In genomic region chr11:129458278-129458677, GRCh38 we compare ENCODE assay signal across 17 cellular contexts.
A peak's percentile ranks its signal among the peaks of the same experiment; 100 is the strongest.
DNase-seq lines count a peak whose midpoint lies in the region; ATAC-seq, FAIRE-seq and TF ChIP-seq lines count a peak whose summit lies in the region.
"Had no signal": no experiment of that assay in that cellular context is flagged by ENCODE, and none has a peak within 500 bp of the region (broad histone marks: within the 10 kb centered on the region; RNA-seq: fewer than 3 reads in every experiment).

No MANE protein-coding gene starts in this region.

- H4K20me1 ChIP-seq in HepG2 (ENCODE audit: insufficient read depth, low read length), result no peaks in the 10 kb centered on the region

- TF ChIP-seq RAD21 in HepG2 (CRISPR knock-in tag; IDR thresholded peaks at IDR 0.05), result no peak

- no peaks in the 10 kb centered on the region for H3K4me1 Mint-ChIP-seq in MCF 10A (ENCODE audit: insufficient read depth, unreplicated experiment)
- H3K4me1 Mint-ChIP-seq: B cell; CD4-positive, alpha-beta memory T cell had no signal

- no peak overlapping the region for H2AFZ ChIP-seq in HepG2 (ENCODE audit: low read length)

- ATAC-seq in HepG2 (no peak), GM19455 (IDR thresholded peaks at IDR 0.05; ENCODE audit: unreplicated experiment) (no peak)

- no peak overlapping the region for H3K4me3 Mint-ChIP-seq in MCF 10A (ENCODE audit: unreplicated experiment)
- H3K4me3 Mint-ChIP-seq: B cell; CD4-positive, alpha-beta memory T cell; IgD-negative memory B cell had no signal

- no peak overlapping the region for H3K9ac ChIP-seq in HepG2 (ENCODE audit: insufficient read depth, low read depth, low read length)

- no peaks in the 10 kb centered on the region for H3K27me3 Mint-ChIP-seq in MCF 10A (ENCODE audit: insufficient read depth, unreplicated experiment)
- H3K27me3 Mint-ChIP-seq: B cell; CD4-positive, alpha-beta memory T cell; IgD-negative memory B cell had no signal

- H3K4me1 ChIP-seq in esophagus squamous epithelium, result peaks cover 6 to 56% (median 21%) of the 10 kb centered on the region in 3 donors
- no peaks in the 10 kb centered on the region for H3K4me1 ChIP-seq in suprapubic skin
- H3K4me1 ChIP-seq in HepG2 (ENCODE audit: insufficient read depth, low read length), result peaks cover 20% of the 10 kb centered on the region

- intact Hi-C loops in MCF 10A (cut with micrococcal nuclease) (no loop called here), esophagus squamous epithelium (cut with DNase I) (no loop called here), HepG2 (cut with micrococcal nuclease; ENCODE audit: unreplicated experiment) (no loop called here)

- FAIRE-seq in HepG2 (lab: Jason Lieb, UNC), result no peak
- FAIRE-seq: D721Med had no signal

- H3K4me3 ChIP-seq in esophagus squamous epithelium (no peak overlapping the region), suprapubic skin (no peak overlapping the region), HepG2 (replicated peaks in 1 of 3; ENCODE audit: insufficient read depth in 1 of 3, low read depth in 2 of 3, low read length in 3 of 3) (no peak overlapping the region)
- H3K4me3 ChIP-seq: HAP-1 had no signal

- POLR2A ChIA-PET in MCF 10A (lab: Yijun Ruan, JAX), result no interaction called here
- POLR2A ChIA-PET in HepG2 (lab: Yijun Ruan, JAX), result no interaction called here

- H3K27ac Mint-ChIP-seq in MCF 10A (ENCODE audit: low read depth, unreplicated experiment), result no peak overlapping the region
- H3K27ac Mint-ChIP-seq: B cell had no signal

- WGBS in esophagus squamous epithelium, 2 donors, result 46 to 48% methylated on average over 3 of the region's 3 CpGs
- 40% methylated on average over 3 of the region's 3 CpGs for WGBS in suprapubic skin
- WGBS in HepG2 (ENCODE audit: low lambda C conversion rate), result 75% methylated on average over 3 of the region's 3 CpGs

- H3K9me3 Mint-ChIP-seq in MCF 10A (ENCODE audit: unreplicated experiment), result no peaks in the 10 kb centered on the region

- TF ChIP-seq EP300 in suprapubic skin (IDR thresholded peaks at IDR 0.05), result no peak
- TF ChIP-seq EP300 in HepG2 (IDR thresholded peaks at IDR 0.05; ENCODE audit: low read depth in 2 of 2, low read length in 2 of 2), result no peak
- no peak for TF ChIP-seq EP300 in HepG2 (CRISPR knock-in tag; IDR thresholded peaks at IDR 0.05; ENCODE audit: borderline replicate concordance)

- H3K9me3 ChIP-seq in esophagus squamous epithelium, result no peaks in the 10 kb centered on the region
- H3K9me3 ChIP-seq in suprapubic skin, result no peaks in the 10 kb centered on the region
- H3K9me3 ChIP-seq in HepG2 (ENCODE audit: low read length), result no peaks in the 10 kb centered on the region
- H3K9me3 ChIP-seq: HAP-1 had no signal

- BruUV-seq in MCF 10A (replicated peaks; lab: Mats Ljungman, UMichigan) (no TSS peak), HepG2 (replicated peaks; lab: Mats Ljungman, UMichigan) (no TSS peak)

- no peaks in the 10 kb centered on the region for H3K27me3 ChIP-seq in esophagus squamous epithelium
- H3K27me3 ChIP-seq in suprapubic skin, result no peaks in the 10 kb centered on the region
- H3K27me3 ChIP-seq in HepG2 (ENCODE audit: control insufficient read depth in 1 of 2, insufficient read depth in 2 of 2, low read length in 2 of 2), result peaks cover 1 to 24% of the 10 kb centered on the region in 2 experiments; a peak in 4 of 5 replicates

- peak overlapping the region; percentile 31 to 79 (median 56) for H3K27ac ChIP-seq in esophagus squamous epithelium
- H3K27ac ChIP-seq in suprapubic skin, result peak overlapping the region; percentile 59
- no peak overlapping the region for H3K27ac ChIP-seq in HepG2 (ENCODE audit: extremely low read length, insufficient read depth, low read length)

- no peaks in the 10 kb centered on the region for H3K36me3 Mint-ChIP-seq in MCF 10A (ENCODE audit: insufficient read depth, unreplicated experiment)

- TF ChIP-seq POLR2A in esophagus squamous epithelium (IDR thresholded peaks at IDR 0.05) (no peak), suprapubic skin (IDR thresholded peaks at IDR 0.05) (no peak), HepG2 (IDR thresholded peaks at IDR 0.05; ENCODE audit: insufficient read depth in 1 of 2, low read depth in 2 of 2, low read length in 2 of 2) (no peak)

- in situ Hi-C loops in HepG2 (cut with HindIII; ENCODE audit: extremely low pct_ligation_motif_present, low pct_unique_long_range_greater_than_20kb), result no loop called here

- H3K79me2 ChIP-seq in HepG2 (ENCODE audit: insufficient read depth, low read length), result no peaks in the 10 kb centered on the region

- TF ChIP-seq CTCF in MCF 10A (IDR thresholded peaks at IDR 0.05; ENCODE audit: unreplicated experiment), result no peak
- TF ChIP-seq CTCF in esophagus squamous epithelium (IDR thresholded peaks at IDR 0.05), result no peak
- TF ChIP-seq CTCF in suprapubic skin (IDR thresholded peaks at IDR 0.05), result no peak
- no peak for TF ChIP-seq CTCF in HepG2 (CRISPR knock-in tag; IDR thresholded peaks at IDR 0.05)

- CTCF ChIA-PET in MCF 10A (lab: Yijun Ruan, JAX) (interaction anchor here (1.2 kb wide), 1 partner anchor 292 kb away, joined by 3 read pairs; no protein-coding TSS in a partner anchor), HepG2 (lab: Yijun Ruan, JAX; ENCODE audit: low intra/inter-chr PET ratio, low total read pairs) (no interaction called here)

- H3K36me3 ChIP-seq in esophagus squamous epithelium, result peaks cover 0 to 16% (median 0%) of the 10 kb centered on the region in 3 donors
- no peaks in the 10 kb centered on the region for H3K36me3 ChIP-seq in suprapubic skin
- H3K36me3 ChIP-seq in HepG2 (replicated peaks in 1 of 2; ENCODE audit: control insufficient read depth in 1 of 2, insufficient read depth in 2 of 2, low read length in 2 of 2), result no peaks in the 10 kb centered on the region
- H3K36me3 ChIP-seq: HAP-1 had no signal

- peak; percentile 10 for DNase-seq in HT1080 (ENCODE audit: low read depth)
- DNase-seq in MCF 10A (ENCODE audit: unreplicated experiment), result peak; percentile 49
- no peak for DNase-seq in esophagus squamous epithelium (lab: John Stamatoyannopoulos, UW)
- DNase-seq in suprapubic skin (ENCODE audit: low spot score in 2 of 2), result no peak
- no peak for DNase-seq in SHP77 (lab: John Stamatoyannopoulos, UW)
- DNase-seq in HepG2 (ENCODE audit: low spot score), result no peak
- DNase-seq in NCI-H510A treated with DMSO at 0.1 percent for 48 hours (lab: John Stamatoyannopoulos, UW), result no peak
- DNase-seq: CD4-positive, alpha-beta memory T cell; DND-41; GF-D8; NCI-H1436 treated with DMSO at 0.1 percent for 48 hours; NCI-H2227 treated with DMSO at 0.1 percent for 48 hours had no signal

- no peak overlapping the region for H3K4me2 ChIP-seq in HepG2 (ENCODE audit: low read depth, low read length)

TF ChIP-seq in HepG2, 621 proteins besides CTCF, POLR2A, EP300 and RAD21:
- TF ChIP-seq HNF4A (CRISPR knock-in tag; IDR thresholded peaks at IDR 0.05), result no peak
- no peak for TF ChIP-seq MTF2 (CRISPR knock-in tag; IDR thresholded peaks at IDR 0.05; ENCODE audit: borderline replicate concordance)
- TF ChIP-seq ZNF567 (CRISPR knock-in tag; IDR thresholded peaks at IDR 0.05; ENCODE audit: borderline replicate concordance), result no peak
- no peak for TF ChIP-seq NONO (IDR thresholded peaks at IDR 0.05)
- no peak for TF ChIP-seq NONO (CRISPR knock-in tag; conservative IDR thresholded peaks at IDR 0.05)
- no peak for TF ChIP-seq SP5 (CRISPR knock-in tag; IDR thresholded peaks at IDR 0.05; ENCODE audit: borderline replicate concordance, low read depth)
- no peak for TF ChIP-seq NAIF1 (CRISPR knock-in tag; IDR thresholded peaks at IDR 0.05; ENCODE audit: borderline replicate concordance)
- no peak for TF ChIP-seq ZNF251 (CRISPR knock-in tag; IDR thresholded peaks at IDR 0.05)
- no peak for TF ChIP-seq DNMT3B (CRISPR knock-in tag; conservative IDR thresholded peaks at IDR 0.05)
- TF ChIP-seq, protein P1, sequence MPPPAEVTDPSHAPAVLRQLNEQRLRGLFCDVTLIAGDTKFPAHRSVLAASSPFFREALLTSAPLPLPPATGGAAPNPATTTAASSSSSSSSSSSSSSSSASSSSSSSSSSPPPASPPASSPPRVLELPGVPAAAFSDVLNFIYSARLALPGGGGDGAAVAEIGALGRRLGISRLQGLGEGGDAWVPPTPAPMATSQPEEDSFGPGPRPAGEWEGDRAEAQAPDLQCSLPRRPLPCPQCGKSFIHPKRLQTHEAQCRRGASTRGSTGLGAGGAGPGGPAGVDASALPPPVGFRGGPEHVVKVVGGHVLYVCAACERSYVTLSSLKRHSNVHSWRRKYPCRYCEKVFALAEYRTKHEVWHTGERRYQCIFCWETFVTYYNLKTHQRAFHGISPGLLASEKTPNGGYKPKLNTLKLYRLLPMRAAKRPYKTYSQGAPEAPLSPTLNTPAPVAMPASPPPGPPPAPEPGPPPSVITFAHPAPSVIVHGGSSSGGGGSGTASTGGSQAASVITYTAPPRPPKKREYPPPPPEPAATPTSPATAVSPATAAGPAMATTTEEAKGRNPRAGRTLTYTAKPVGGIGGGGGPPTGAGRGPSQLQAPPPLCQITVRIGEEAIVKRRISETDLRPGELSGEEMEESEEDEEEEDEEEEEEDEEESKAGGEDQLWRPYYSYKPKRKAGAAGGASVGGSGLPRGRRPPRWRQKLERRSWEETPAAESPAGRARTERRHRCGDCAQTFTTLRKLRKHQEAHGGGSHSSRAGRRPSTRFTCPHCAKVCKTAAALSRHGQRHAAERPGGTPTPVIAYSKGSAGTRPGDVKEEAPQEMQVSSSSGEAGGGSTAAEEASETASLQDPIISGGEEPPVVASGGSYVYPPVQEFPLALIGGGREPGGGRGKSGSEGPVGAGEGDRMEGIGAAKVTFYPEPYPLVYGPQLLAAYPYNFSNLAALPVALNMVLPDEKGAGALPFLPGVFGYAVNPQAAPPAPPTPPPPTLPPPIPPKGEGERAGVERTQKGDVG (CRISPR knock-in tag; IDR thresholded peaks at IDR 0.05; ENCODE audit: borderline replicate concordance), result no peak
- TF ChIP-seq POGZ (CRISPR knock-in tag; IDR thresholded peaks at IDR 0.05), result no peak
- TF ChIP-seq ZSCAN9 (CRISPR knock-in tag; IDR thresholded peaks at IDR 0.05; ENCODE audit: borderline replicate concordance), result no peak
- no peak for TF ChIP-seq NR2F6 (IDR thresholded peaks at IDR 0.05)
- no peak for TF ChIP-seq NR2F6 (CRISPR knock-in tag; IDR thresholded peaks at IDR 0.05)
- TF ChIP-seq ZBTB8A (CRISPR knock-in tag; IDR thresholded peaks at IDR 0.05; ENCODE audit: borderline replicate concordance, low read depth), result no peak

Comparison
In these comparisons a context has a peak if more than half of its experiments do, and no peak if none do; other contexts are left out.
1. DNase-seq: peak in HT1080 (single experiment) and MCF 10A (single experiment); none in esophagus squamous epithelium (single experiment), suprapubic skin (0 of 2), SHP77 (0 of 2), HepG2 (single experiment) and NCI-H510A treated with DMSO at 0.1 percent for 48 hours (single experiment).